In the genomic region with DNA sequence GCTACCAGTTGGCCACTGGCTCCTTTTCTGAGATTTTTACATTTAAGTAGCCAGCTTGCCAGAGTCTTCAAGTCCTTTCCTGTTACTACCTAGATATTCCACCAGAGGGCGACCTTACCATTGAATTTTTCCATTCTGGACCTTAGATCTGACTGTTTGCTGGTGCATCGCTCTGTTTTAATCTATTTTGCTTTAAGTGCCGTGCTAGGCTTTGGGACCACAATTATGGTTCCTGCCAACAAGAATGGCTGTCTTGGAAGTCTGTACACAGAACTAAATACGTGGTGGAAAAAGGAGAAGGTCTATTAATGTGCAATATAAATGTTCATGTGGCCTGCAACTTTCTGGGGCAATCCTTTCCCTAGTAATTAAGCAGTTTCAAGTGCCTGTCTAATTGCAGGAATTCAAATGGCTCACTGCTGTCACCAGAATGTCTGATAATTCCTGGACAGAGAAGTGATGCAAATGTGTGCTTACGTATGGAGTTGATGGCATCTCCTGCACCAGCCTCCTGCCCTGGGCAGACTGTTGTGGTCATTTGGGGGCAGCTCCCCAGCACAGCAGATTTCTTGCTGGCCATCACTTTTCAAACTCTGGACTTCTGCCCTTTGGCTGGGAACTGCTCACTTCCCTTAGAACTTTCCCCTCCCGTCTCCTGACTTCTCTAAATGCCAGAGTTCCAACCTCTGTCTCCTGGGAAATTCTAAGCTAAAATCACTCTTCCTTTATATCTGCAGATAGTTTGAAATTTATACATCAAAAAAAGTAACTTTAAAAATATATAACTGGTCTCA, we compare ENCODE assay signal across 8 cellular contexts. TPM values are rescaled to one million over a fixed set of nuclear protein-coding genes. Genes with fewer than 3 reads are reported as not detected.
DNase-seq lines count a peak whose midpoint lies in the region; ATAC-seq and TF ChIP-seq lines count a peak whose summit lies in the region.

No MANE protein-coding gene starts in this region.

- H3K9me3 ChIP-seq in OCI-LY7 (ENCODE audit: low read length) (no peaks in the 10 kb centered on the region), adipocyte (ENCODE audit: control insufficient read depth, low read length) (no peaks in the 10 kb centered on the region), heart right ventricle (no peaks in the 10 kb centered on the region)

- peaks cover 16% of the 10 kb centered on the region for H3K27me3 ChIP-seq in adipocyte (replicated peaks; ENCODE audit: control insufficient read depth, insufficient read depth, low read length)
- H3K27me3 ChIP-seq in heart right ventricle, result peaks cover 0 to 28% (median 9%) of the 10 kb centered on the region in 7 donors

- H3K9me2 ChIP-seq in OCI-LY7 (ENCODE audit: insufficient read depth, low read length), result no peaks in the 10 kb centered on the region

- no peaks in the 10 kb centered on the region for H3K79me2 ChIP-seq in OCI-LY7 (ENCODE audit: insufficient read depth, low read depth, low read length)

- no peak overlapping the region for H3K27ac ChIP-seq in OCI-LY7 (ENCODE audit: low read depth, low read length, poor library complexity, severe bottlenecking)
- H3K27ac ChIP-seq in heart right ventricle, result peak overlapping the region in 8 of 10 donors; percentile 34 to 70 (median 56)

- H2AFZ ChIP-seq in OCI-LY7 (ENCODE audit: low read length), result peak overlapping the region; percentile 77; the same call in 1 of the 2 replicates

- DNase-seq in ELF-1 (ENCODE audit: low read depth, low spot score) (peak; percentile 76), LHCN-M2 (ENCODE audit: low read depth) (peak; percentile 75), OCI-LY7 (ENCODE audit: low spot score) (peak; percentile 87), adipocyte (ENCODE audit: low read depth) (peak; percentile 90), heart right ventricle (peak in 1 of 2 donors; percentile 82), pulmonary artery endothelial cell (ENCODE audit: low read depth, low spot score) (peak; percentile 60), UCSD-AML1 (lab: John Stamatoyannopoulos, UW; ENCODE audit: unreplicated experiment) (no peak)

- ATAC-seq in heart right ventricle (peak; percentile 41 to 75 (median 63)), HG03095 (IDR thresholded peaks at IDR 0.05; ENCODE audit: unreplicated experiment) (no peak)

- peak overlapping the region; percentile 38; the same call in 1 of the 2 replicates for H3K4me2 ChIP-seq in OCI-LY7 (ENCODE audit: low read length)

- peak; percentile 94 for TF ChIP-seq CTCF in OCI-LY7 (conservative IDR thresholded peaks at IDR 0.05; ENCODE audit: low read length)
- peak; percentile 65 to 89 (median 84) for TF ChIP-seq CTCF in heart right ventricle (IDR thresholded peaks at IDR 0.05)

- H3K36me3 ChIP-seq in OCI-LY7 (ENCODE audit: insufficient read depth, low read length) (no peaks in the 10 kb centered on the region), adipocyte (ENCODE audit: control insufficient read depth, insufficient read depth, low read length, severe bottlenecking) (no peaks in the 10 kb centered on the region), heart right ventricle (no peaks in the 10 kb centered on the region)

- CTCF ChIA-PET in OCI-LY7 (lab: Charles Lee; ENCODE audit: unreplicated experiment), result interaction anchor here (1.2 kb wide), 1 partner anchor 43 kb away, joined by 3 read pairs; no protein-coding TSS in a partner anchor

- no TSS peak for BruUV-seq in OCI-LY7 (replicated peaks; lab: Mats Ljungman, UMichigan)

- POLR2A ChIA-PET in OCI-LY7 (lab: Charles Lee), result interaction anchor here (0.6 to 0.9 kb wide), 3 partner anchors 57 to 107 kb away, joined by 3 to 4 read pairs (median 3); partner anchors contain the start of gene HLA-DPB1

- intact Hi-C loops in OCI-LY7 (cut with micrococcal nuclease; ENCODE audit: unreplicated experiment), result loop anchor here (1.0 to 5.0 kb wide), 5 partner anchors 34 to 232 kb away; no protein-coding TSS in a partner anchor
- intact Hi-C loops in heart right ventricle (cut with DNase I), result loop anchor here (1.0 to 10.0 kb wide), 11 partner anchors 62 to 234 kb away; partner anchors contain the start of gene HLA-DPB1 (in 1 of the 10)

- WGBS in heart right ventricle, 2 donors, result 13 to 18% methylated on average over 6 of the region's 6 CpGs

- H4K20me1 ChIP-seq in OCI-LY7 (ENCODE audit: insufficient read depth, low read length), result no peaks in the 10 kb centered on the region

- H3K4me1 ChIP-seq in OCI-LY7 (ENCODE audit: insufficient read depth, low read length, poor library complexity, severe bottlenecking), result peaks cover 15% of the 10 kb centered on the region
- peaks cover 13% of the 10 kb centered on the region for H3K4me1 ChIP-seq in adipocyte (ENCODE audit: control insufficient read depth, insufficient read depth, low read length)
- H3K4me1 ChIP-seq in heart right ventricle, result peaks cover 0 to 57% (median 42%) of the 10 kb centered on the region in 9 donors

- H3K4me3 ChIP-seq in OCI-LY7 (ENCODE audit: low read depth, low read length, poor library complexity, severe bottlenecking) (no peak overlapping the region), adipocyte (ENCODE audit: low read length) (no peak overlapping the region), heart right ventricle (peak overlapping the region in 2 of 10 donors; percentile 4)

- no peak overlapping the region for H3K9ac ChIP-seq in adipocyte (ENCODE audit: low read length)

RNA-seq across cellular contexts. Expression of gene HLA-DOA, which starts 5.6 kb away (rescaled TPM):
- 0.06 and 0.23 TPM in 2 replicates for total RNA-seq in LHCN-M2 (2014; rRNA removed)
- 0.07 TPM for polyA plus RNA-seq in LHCN-M2 (2012)
- 60.3 and 78.3 TPM in 2 replicates for total RNA-seq in OCI-LY7 (2014; rRNA removed; shearing (Covaris generic))
- 55.0 and 65.4 TPM in 2 replicates for total RNA-seq in OCI-LY7 (2022)
- total RNA-seq in heart right ventricle, result 10 to 100 TPM in 1 of 10 donors, 1 to 10 TPM in 8, under 1 TPM in 1; 0.75 to 22.8 (median 2.0) TPM
- polyA plus RNA-seq in heart right ventricle, result 1 to 10 TPM in 1 of 2 donors, under 1 TPM in 1; 0.65 to 2.1 TPM
- not detected in 2 replicates for total RNA-seq in pulmonary artery endothelial cell

RNA-seq across cellular contexts. Expression of gene BRD2, which starts 46.6 kb away (rescaled TPM):
- total RNA-seq in LHCN-M2 (2014; rRNA removed) (113 and 125 TPM in 2 replicates), OCI-LY7 (2022) (326 and 361 TPM in 2 replicates), heart right ventricle (10 to 100 TPM; 64.9 to 97.0 (median 74.9) TPM), pulmonary artery endothelial cell (52.1 and 77.0 TPM in 2 replicates)
- 95.0 TPM for polyA plus RNA-seq in LHCN-M2 (2012)
- 236 and 237 TPM in 2 replicates for total RNA-seq in OCI-LY7 (2014; rRNA removed; shearing (Covaris generic))
- 10 to 100 TPM; 49.3 to 87.2 TPM for polyA plus RNA-seq in heart right ventricle

RNA-seq across cellular contexts. Expression of gene HLA-DPA1, which starts 58.4 kb away (rescaled TPM):
- total RNA-seq in LHCN-M2 (2014; rRNA removed) (0.86 and 3.4 TPM in 2 replicates), OCI-LY7 (2022) (253 and 256 TPM in 2 replicates), heart right ventricle (100 to 1,000 TPM in 1 of 10 donors, 10 to 100 TPM in 9; 17.8 to 328 (median 53.6) TPM), pulmonary artery endothelial cell (1.4 TPM in 1 of 2 replicates, not detected in the other)
- 1.3 TPM for polyA plus RNA-seq in LHCN-M2 (2012)
- 306 and 388 TPM in 2 replicates for total RNA-seq in OCI-LY7 (2014; rRNA removed; shearing (Covaris generic))
- polyA plus RNA-seq in heart right ventricle, result 10 to 100 TPM; 18.2 to 24.3 TPM
